In the genomic region with DNA sequence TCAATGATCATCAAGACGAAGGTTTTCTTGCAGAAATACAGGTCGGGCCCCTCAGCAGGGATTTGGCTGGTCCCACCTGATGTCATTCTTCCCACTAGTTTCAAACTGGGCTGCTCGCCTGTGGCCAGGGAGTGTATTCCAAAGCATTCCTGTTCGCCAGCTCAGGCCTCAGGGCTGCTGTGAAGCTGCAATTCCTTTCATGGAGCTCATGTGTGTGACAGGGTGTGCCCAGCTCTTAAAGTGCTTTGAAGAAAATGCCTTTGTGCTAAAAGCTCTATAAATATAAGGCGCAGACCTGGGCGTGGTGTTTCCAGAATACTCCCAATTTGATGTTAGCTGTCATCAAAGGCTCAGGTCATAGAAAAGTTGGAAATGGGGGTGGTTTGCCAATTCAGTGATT, we compare ENCODE assay signal across 11 cellular contexts.
DNase-seq lines count a peak whose midpoint lies in the region; ATAC-seq, FAIRE-seq and TF ChIP-seq lines count a peak whose summit lies in the region.
"Had no signal": no experiment of that assay in that cellular context is flagged by ENCODE, and none has a peak within 500 bp of the region (broad histone marks: within the 10 kb centered on the region; RNA-seq: fewer than 3 reads in every experiment).

No MANE protein-coding gene starts in this region.

- ATAC-seq in WTC11 (peak; percentile 58), foreskin keratinocyte (peak; percentile 85)

- H2AK5ac ChIP-seq in trophoblast cell (ENCODE audit: low read length) (no peak overlapping the region), H9 (ENCODE audit: insufficient read length, low read length) (no peak overlapping the region)

- H4K12ac ChIP-seq in trophoblast cell (ENCODE audit: low read depth, low read length) = no peak overlapping the region

- no peaks in the 10 kb centered on the region for H3K27me3 ChIP-seq in foreskin keratinocyte
- no peaks in the 10 kb centered on the region for H3K27me3 ChIP-seq in trophoblast cell (ENCODE audit: insufficient read depth, low read length)
- no peaks in the 10 kb centered on the region for H3K27me3 ChIP-seq in H9 (ENCODE audit: insufficient read depth, low read length)

- H4K91ac ChIP-seq in trophoblast cell (ENCODE audit: low read depth, low read length) = peak overlapping the region; percentile 88
- no peak overlapping the region for H4K91ac ChIP-seq in H9 (ENCODE audit: insufficient read length, low read depth, low read length)

- H3K27me3 Mint-ChIP-seq in WTC11 (ENCODE audit: low read depth) (no peaks in the 10 kb centered on the region), H9 (ENCODE audit: low read depth) (no peaks in the 10 kb centered on the region)

- no peak overlapping the region for H3T11ph ChIP-seq in H9 (ENCODE audit: low read length)

- H3K23ac ChIP-seq in trophoblast cell (ENCODE audit: low read length) (no peak overlapping the region), H9 (ENCODE audit: insufficient read length, low read depth, low read length) (no peak overlapping the region)

- WGBS in trophoblast cell (ENCODE audit: extremely low coverage, insufficient coverage, insufficient read length) = no CpG with 5 or more reads among the region's 6 CpGs
- whole genome bisulfite sequencing in H9 (ENCODE audit: extremely low coverage, insufficient read length, low lambda C conversion rate) = no CpG with 5 or more reads among the region's 6 CpGs

- H3K79me1 ChIP-seq in trophoblast cell (ENCODE audit: low read length) (peaks cover 32% of the 10 kb centered on the region), H9 (ENCODE audit: insufficient read depth, low read depth, low read length, poor library complexity, severe bottlenecking) (no peaks in the 10 kb centered on the region)

- CTCF ChIA-PET in WTC11 (lab: Charles Lee) (interaction anchor here (0.6 to 4.9 kb wide), 24 partner anchors 8 to 379 kb away, joined by 3 to 67 read pairs (median 4); no protein-coding TSS in a partner anchor), GM10248 (lab: Yijun Ruan, JAX) (interaction anchor here (0.6 to 3.5 kb wide), 15 partner anchors 10 to 372 kb away, joined by 3 to 46 read pairs (median 3); no protein-coding TSS in a partner anchor)

- H2BK5ac ChIP-seq in trophoblast cell (ENCODE audit: low read depth, low read length, poor library complexity) (peak overlapping the region; percentile 73), H9 (ENCODE audit: insufficient read length, low read length) (no peak overlapping the region)

- H3K27ac Mint-ChIP-seq in WTC11 (no peak overlapping the region; the same call in 1 of the 2 replicates), H9 (no peak overlapping the region)
- H3K27ac Mint-ChIP-seq: T-cell had no signal

- H3K27ac ChIP-seq in foreskin keratinocyte (peak overlapping the region; percentile 68), trophoblast cell (ENCODE audit: low read depth, low read length) (peak overlapping the region; percentile 92), H9 (ENCODE audit: insufficient read length, low read depth, low read length) (no peak overlapping the region)
- H3K27ac ChIP-seq: neutrophil had no signal

- no peak overlapping the region for H2AFZ ChIP-seq in trophoblast cell (ENCODE audit: insufficient read depth, low read length, poor library complexity)
- H2AFZ ChIP-seq in H9 (ENCODE audit: low read length) = no peak overlapping the region

- no peak overlapping the region for H3K4me2 ChIP-seq in trophoblast cell (ENCODE audit: low read length)
- no peak overlapping the region for H3K4me2 ChIP-seq in H9 (ENCODE audit: insufficient read depth, insufficient read length, low read length)

- H3K56ac ChIP-seq in H9 (ENCODE audit: insufficient read length, low read depth, low read length) = no peak overlapping the region

- H3K79me2 ChIP-seq in trophoblast cell (ENCODE audit: control insufficient read depth, insufficient read depth, low read length, poor library complexity) (peaks cover 1% of the 10 kb centered on the region), H9 (ENCODE audit: insufficient read depth, low read length) (no peaks in the 10 kb centered on the region)

- no peak for TF ChIP-seq POLR2A in H54 (IDR thresholded peaks at IDR 0.05; ENCODE audit: low read depth, low read length)

- H3K4me3 ChIP-seq in trophoblast cell (ENCODE audit: low read depth, low read length) = no peak overlapping the region

- H2BK12ac ChIP-seq in trophoblast cell (ENCODE audit: low read length) = no peak overlapping the region
- no peak overlapping the region for H2BK12ac ChIP-seq in H9 (ENCODE audit: insufficient read length, low read depth, low read length)

- no peaks in the 10 kb centered on the region for H3K36me3 ChIP-seq in trophoblast cell (ENCODE audit: control insufficient read depth in 1 of 2, insufficient read depth in 2 of 2, low read length in 2 of 2)
- H3K36me3 ChIP-seq: neutrophil had no signal

- H2BK15ac ChIP-seq in H9 (ENCODE audit: low read depth, low read length) = no peak overlapping the region

- FAIRE-seq in H54 (lab: Jason Lieb, UNC) = no peak

- H3K4me3 Mint-ChIP-seq in WTC11 = no peak overlapping the region
- no peak overlapping the region for H3K4me3 Mint-ChIP-seq in H9
- H3K4me3 Mint-ChIP-seq: T-cell had no signal

- H3K23me2 ChIP-seq in H9 (ENCODE audit: insufficient read length, low read depth, low read length, poor library complexity, severe bottlenecking) = no peaks in the 10 kb centered on the region

- H3K9me3 ChIP-seq in trophoblast cell (ENCODE audit: insufficient read depth, low read depth, low read length) (no peaks in the 10 kb centered on the region), H9 (ENCODE audit: control insufficient read depth, low read depth, low read length) (no peaks in the 10 kb centered on the region)
- H3K9me3 ChIP-seq: neutrophil had no signal

- H2BK120ac ChIP-seq in trophoblast cell (ENCODE audit: insufficient read depth, low read length, poor library complexity) = peak overlapping the region; percentile 78
- H2BK120ac ChIP-seq in H9 (ENCODE audit: low read depth, low read length, poor library complexity, severe bottlenecking) = no peak overlapping the region

- no peaks in the 10 kb centered on the region for H4K20me1 ChIP-seq in H9 (ENCODE audit: control insufficient read depth, insufficient read depth, insufficient read length)

- H3K14ac ChIP-seq in trophoblast cell (ENCODE audit: low read length) (no peak overlapping the region), H9 (ENCODE audit: insufficient read depth, low read length) (no peak overlapping the region)

- POLR2A ChIA-PET in WTC11 (lab: Charles Lee) (no interaction called here), GM10248 (lab: Yijun Ruan, JAX) (no interaction called here)

- peak; percentile 32 for DNase-seq in H54 (ENCODE audit: insufficient read length, low spot score)
- DNase-seq in WTC11 (ENCODE audit: low spot score) = no peak
- DNase-seq in foreskin keratinocyte = peak; percentile 73 to 91
- peak; percentile 87 to 92 for DNase-seq in trophoblast cell
- no peak for DNase-seq in H9
- DNase-seq in NOMO-1 treated with DMSO at 0.1 percent for 48 hours (lab: John Stamatoyannopoulos, UW; ENCODE audit: unreplicated experiment) = no peak
- DNase-seq in GM10248 (ENCODE audit: extremely low spot score) = no peak
- no peak for DNase-seq in activated CD4-positive, alpha-beta T cell treated with anti-CD3 and anti-CD28 coated beads for 48 hours
- DNase-seq: NCI-H2171 had no signal

- no peak for TF ChIP-seq CTCF in WTC11 (IDR thresholded peaks at IDR 0.05)
- TF ChIP-seq CTCF in foreskin keratinocyte (conservative IDR thresholded peaks at IDR 0.05) = no peak
- no peak for TF ChIP-seq CTCF in H9 (conservative IDR thresholded peaks at IDR 0.05)
- no peak for TF ChIP-seq CTCF in GM10248 (IDR thresholded peaks at IDR 0.05; ENCODE audit: control extremely low read depth, extremely low read depth, low read depth, missing control alignments)

- H4K8ac ChIP-seq in trophoblast cell (ENCODE audit: low read depth, low read length) = no peak overlapping the region
- H4K8ac ChIP-seq in H9 (replicated peaks; ENCODE audit: insufficient read length, low read depth, low read length) = no peak overlapping the region

- H3K18ac ChIP-seq in trophoblast cell (ENCODE audit: low read length) = no peak overlapping the region
- H3K18ac ChIP-seq in H9 (ENCODE audit: insufficient read length, low read depth, low read length) = no peak overlapping the region

- H3K4me1 Mint-ChIP-seq in WTC11 (peaks cover 16% of the 10 kb centered on the region), H9 (peaks cover 9% of the 10 kb centered on the region in 2 experiments)
- H3K4me1 Mint-ChIP-seq: T-cell had no signal

- H3K36me3 Mint-ChIP-seq in WTC11 (no peaks in the 10 kb centered on the region; the same call in 1 of the 2 replicates), H9 (ENCODE audit: insufficient read depth in 1 of 3, low read depth in 3 of 3) (peaks cover 0 to 7% (median 0%) of the 10 kb centered on the region in 3 experiments; a peak in 4 of 7 replicates)
- H3K36me3 Mint-ChIP-seq: T-cell had no signal

- peaks cover 16% of the 10 kb centered on the region for H3K9me3 Mint-ChIP-seq in WTC11
- H3K9me3 Mint-ChIP-seq in H9 = peaks cover 2 to 7% of the 10 kb centered on the region in 2 experiments; a peak in 2 of 5 replicates
- H3K9me3 Mint-ChIP-seq: T-cell had no signal

- H4K5ac ChIP-seq in H9 (ENCODE audit: insufficient read length, low read depth, low read length) = no peak overlapping the region

- H3K9ac ChIP-seq in trophoblast cell (ENCODE audit: low read length) (no peak overlapping the region), H9 (ENCODE audit: extremely low read depth, insufficient read length, low read length) (no peak overlapping the region)

- H3K4ac ChIP-seq in trophoblast cell (ENCODE audit: low read depth, low read length) (no peak overlapping the region), H9 (ENCODE audit: low read depth, low read length) (no peak overlapping the region)

- H3K4me1 ChIP-seq in foreskin keratinocyte (peaks cover 18% of the 10 kb centered on the region), trophoblast cell (ENCODE audit: control insufficient read depth in 1 of 2, insufficient read depth in 2 of 2, low read length in 2 of 2) (peaks cover 8 to 11% of the 10 kb centered on the region in 2 experiments), H9 (ENCODE audit: insufficient read depth, low read length) (no peaks in the 10 kb centered on the region)

- H2BK20ac ChIP-seq in H9 (ENCODE audit: low read depth, low read length, poor library complexity, severe bottlenecking) = no peak overlapping the region

Comparison
In these comparisons a context has a peak if more than half of its experiments do, and no peak if none do; other contexts are left out.
1. DNase-seq: peak in H54 (single experiment), foreskin keratinocyte (2 of 2) and trophoblast cell (2 of 2); none in WTC11 (single experiment), H9 (single experiment), NOMO-1 treated with DMSO at 0.1 percent for 48 hours (single experiment), GM10248 (single experiment) and activated CD4-positive, alpha-beta T cell treated with anti-CD3 and anti-CD28 coated beads for 48 hours (single experiment).